17 cellular contexts compared by ENCODE assay signal in the genomic region with DNA sequence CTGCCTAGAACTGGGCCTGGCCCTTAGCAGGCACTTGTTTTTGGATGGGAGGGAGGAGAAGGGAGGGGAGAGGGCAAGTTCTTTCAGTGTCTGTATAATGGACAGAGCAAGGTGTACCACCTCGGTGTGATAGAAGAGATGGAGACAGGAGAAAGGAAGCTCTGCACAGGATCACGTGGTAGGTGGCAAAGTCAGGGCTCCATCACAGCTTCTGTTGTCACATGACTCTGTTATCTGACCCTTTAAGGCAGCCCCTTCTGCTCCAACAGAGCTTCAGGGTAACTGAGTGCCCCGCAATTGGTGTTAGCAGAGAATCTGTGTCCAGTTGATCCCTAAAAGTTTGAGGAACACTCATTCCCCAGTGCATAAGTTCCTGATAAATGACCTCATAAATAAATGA. TPM values are rescaled to one million over a fixed set of nuclear protein-coding genes. Genes with fewer than 3 reads are reported as not detected.
A peak's percentile ranks its signal among the peaks of the same experiment; 100 is the strongest.
DNase-seq lines count a peak whose midpoint lies in the region; ATAC-seq, FAIRE-seq and TF ChIP-seq lines count a peak whose summit lies in the region.
"Had no signal": no experiment of that assay in that cellular context is flagged by ENCODE, and none has a peak within 500 bp of the region (broad histone marks: within the 10 kb centered on the region; RNA-seq: fewer than 3 reads in every experiment).

No MANE protein-coding gene starts in this region.

- H3K4me3 Mint-ChIP-seq in type B pancreatic cell, result no peak overlapping the region
- H3K4me3 Mint-ChIP-seq: CD4-positive, CD25-positive, alpha-beta regulatory T cell had no signal

- H3K27ac Mint-ChIP-seq in type B pancreatic cell, result no peak overlapping the region
- H3K27ac Mint-ChIP-seq: CD4-positive, CD25-positive, alpha-beta regulatory T cell had no signal

- peaks cover 69% of the 10 kb centered on the region for H3K4me1 ChIP-seq in HepG2 (ENCODE audit: insufficient read depth, low read length)
- H3K4me1 ChIP-seq in right lobe of liver, result peaks cover 0 to 34% (median 10%) of the 10 kb centered on the region in 4 donors
- peaks cover 35% of the 10 kb centered on the region for H3K4me1 ChIP-seq in PC-9 (replicated peaks; ENCODE audit: insufficient read depth)
- peaks cover 31% of the 10 kb centered on the region for H3K4me1 ChIP-seq in hepatocyte (ENCODE audit: insufficient read depth)
- H3K4me1 ChIP-seq in transverse colon, result peaks cover 7 to 59% (median 37%) of the 10 kb centered on the region in 4 donors

- H3K27ac ChIP-seq in HepG2 (ENCODE audit: extremely low read length, insufficient read depth, low read length) (peak overlapping the region; percentile 97), right lobe of liver (no peak overlapping the region), PC-9 (peak overlapping the region; percentile 92), hepatocyte (peak overlapping the region; percentile 91), transverse colon (peak overlapping the region; percentile 77 to 87 (median 84))

- WGBS in HepG2 (ENCODE audit: low lambda C conversion rate), result 100% methylated on average over 3 of the region's 3 CpGs
- WGBS in right lobe of liver (ENCODE audit: insufficient coverage, low coverage, low lambda C conversion rate, missing lambda C conversion rate), result 89% methylated on average over 3 of the region's 3 CpGs
- 95% methylated on average over 3 of the region's 3 CpGs for WGBS in hepatocyte (ENCODE audit: low lambda C conversion rate, missing lambda C conversion rate)
- 67 to 78% methylated on average over 1 to 3 of the region's 3 CpGs for WGBS in transverse colon (ENCODE audit: low coverage in 1 of 2), 2 donors

- in situ Hi-C loops in HepG2 (cut with HindIII; ENCODE audit: extremely low pct_ligation_motif_present, low pct_unique_long_range_greater_than_20kb), result no loop called here
- in situ Hi-C loops in transverse colon (cut with MboI; ENCODE audit: low pct_ligation_motif_present in 1 of 4, low pct_unique_long_range_greater_than_20kb in 1 of 4, low sequenced_read_pairs in 3 of 4), result no loop called here
- in situ Hi-C loops in GM13976 (cut with MboI; ENCODE audit: low sequenced_read_pairs, unreplicated experiment), result no loop called here

- peak overlapping the region; percentile 9; the same call in 1 of the 2 replicates for H3K4me2 ChIP-seq in HepG2 (ENCODE audit: low read depth, low read length)
- H3K4me2 ChIP-seq in PC-9, result peak overlapping the region; percentile 78; the same call in 1 of the 2 replicates
- H3K4me2 ChIP-seq in hepatocyte, result no peak overlapping the region

- H3K36me3 ChIP-seq in HepG2 (replicated peaks in 1 of 2; ENCODE audit: control insufficient read depth in 1 of 2, insufficient read depth in 2 of 2, low read length in 2 of 2), result no peaks in the 10 kb centered on the region
- no peaks in the 10 kb centered on the region for H3K36me3 ChIP-seq in right lobe of liver
- H3K36me3 ChIP-seq in PC-9 (ENCODE audit: low read depth), result no peaks in the 10 kb centered on the region
- no peaks in the 10 kb centered on the region for H3K36me3 ChIP-seq in hepatocyte (replicated peaks; ENCODE audit: insufficient read depth, low read depth)
- H3K36me3 ChIP-seq in transverse colon, result no peaks in the 10 kb centered on the region
- H3K36me3 ChIP-seq: MG63, SJCRH30 had no signal

- H4K20me1 ChIP-seq in HepG2 (ENCODE audit: insufficient read depth, low read length) (no peaks in the 10 kb centered on the region), PC-9 (ENCODE audit: insufficient read depth) (no peaks in the 10 kb centered on the region), hepatocyte (ENCODE audit: insufficient read depth, poor library complexity, severe bottlenecking) (no peaks in the 10 kb centered on the region)

- intact Hi-C loops in HepG2 (cut with micrococcal nuclease; ENCODE audit: unreplicated experiment) (loop anchor here (5.0 kb wide), 1 partner anchor 33 kb away; no protein-coding TSS in a partner anchor), right lobe of liver (cut with DNase I) (no loop called here), PC-9 (cut with micrococcal nuclease; ENCODE audit: unreplicated experiment) (no loop called here), transverse colon (cut with DNase I; ENCODE audit: low total_unique reads) (no loop called here)

- 0 out of 2 replicates have a peak overlapping the region, but pooled peaks have one; percentile 80 for H3K9ac ChIP-seq in HepG2 (ENCODE audit: insufficient read depth, low read depth, low read length)

- H3K27me3 ChIP-seq in HepG2 (ENCODE audit: control insufficient read depth in 1 of 2, insufficient read depth in 2 of 2, low read length in 2 of 2) (no peaks in the 10 kb centered on the region), right lobe of liver (no peaks in the 10 kb centered on the region), PC-9 (ENCODE audit: insufficient read depth, low read depth) (no peaks in the 10 kb centered on the region), hepatocyte (no peaks in the 10 kb centered on the region), transverse colon (no peaks in the 10 kb centered on the region)
- H3K27me3 ChIP-seq: MG63, SJCRH30 had no signal

- H3K9me2 ChIP-seq in PC-9 (ENCODE audit: insufficient read depth) (no peaks in the 10 kb centered on the region), hepatocyte (replicated peaks; ENCODE audit: insufficient read depth) (no peaks in the 10 kb centered on the region)

- H3K4me3 ChIP-seq in HepG2 (replicated peaks in 1 of 3; ENCODE audit: insufficient read depth in 1 of 3, low read depth in 2 of 3, low read length in 3 of 3) (no peak overlapping the region), right lobe of liver (no peak overlapping the region), PC-9 (no peak overlapping the region), hepatocyte (no peak overlapping the region), transverse colon (no peak overlapping the region)
- H3K4me3 ChIP-seq: MG63, SJCRH30 had no signal

- TF ChIP-seq POLR2A in HepG2 (IDR thresholded peaks at IDR 0.05; ENCODE audit: insufficient read depth in 1 of 2, low read depth in 2 of 2, low read length in 2 of 2) (no peak), right lobe of liver (IDR thresholded peaks at IDR 0.05) (no peak), transverse colon (IDR thresholded peaks at IDR 0.05) (no peak)

- TF ChIP-seq EP300 in HepG2 (IDR thresholded peaks at IDR 0.05; ENCODE audit: low read depth in 2 of 2, low read length in 2 of 2), result no peak
- no peak for TF ChIP-seq EP300 in HepG2 (CRISPR knock-in tag; IDR thresholded peaks at IDR 0.05; ENCODE audit: borderline replicate concordance)
- TF ChIP-seq EP300 in transverse colon (IDR thresholded peaks at IDR 0.05; ENCODE audit: low read depth), result no peak

- TF ChIP-seq RAD21 in HepG2 (CRISPR knock-in tag; IDR thresholded peaks at IDR 0.05), result no peak

- TF ChIP-seq CTCF in HepG2 (CRISPR knock-in tag; IDR thresholded peaks at IDR 0.05) (no peak), right lobe of liver (IDR thresholded peaks at IDR 0.05) (no peak), PC-9 (conservative IDR thresholded peaks at IDR 0.05) (no peak), hepatocyte (IDR thresholded peaks at IDR 0.05; ENCODE audit: poor library complexity) (no peak), transverse colon (IDR thresholded peaks at IDR 0.05) (no peak), type B pancreatic cell (conservative IDR thresholded peaks at IDR 0.05) (no peak), GM13976 (IDR thresholded peaks at IDR 0.05; ENCODE audit: borderline replicate concordance, control extremely low read depth, extremely low read depth, insufficient read depth, missing control alignments) (no peak)

- peaks cover 17% of the 10 kb centered on the region for H3F3A ChIP-seq in PC-9 (ENCODE audit: insufficient read depth, low read depth)

- H3K79me2 ChIP-seq in HepG2 (ENCODE audit: insufficient read depth, low read length), result no peaks in the 10 kb centered on the region
- no peaks in the 10 kb centered on the region for H3K79me2 ChIP-seq in PC-9 (ENCODE audit: low read depth)
- H3K79me2 ChIP-seq in hepatocyte, result no peaks in the 10 kb centered on the region

- CTCF ChIA-PET in HepG2 (lab: Yijun Ruan, JAX; ENCODE audit: low intra/inter-chr PET ratio, low total read pairs) (no interaction called here), PC-9 (lab: Charles Lee) (no interaction called here)

- ATAC-seq in HepG2, result no peak
- ATAC-seq in right lobe of liver, result no peak
- ATAC-seq: Right ventricle myocardium inferior had no signal

- DNase-seq in HepG2 (ENCODE audit: low spot score) (no peak), right lobe of liver (no peak), PC-9 (no peak), hepatocyte (ENCODE audit: low spot score) (no peak), transverse colon (no peak), type B pancreatic cell (ENCODE audit: extremely low spot score, unreplicated experiment) (no peak), NCI-H1436 (lab: John Stamatoyannopoulos, UW) (no peak), GM13976 (ENCODE audit: low spot score) (no peak)
- DNase-seq: 8988T; CD4-positive, CD25-positive, alpha-beta regulatory T cell; MG63; NCI-H1105 treated with DMSO at 0.1 percent for 48 hours; NCI-H2029; NCI-H446; SJCRH30 had no signal

- no peak for FAIRE-seq in HepG2 (lab: Jason Lieb, UNC)
- FAIRE-seq: G401.6 had no signal

- H2AFZ ChIP-seq in HepG2 (ENCODE audit: low read length), result no peak overlapping the region
- no peak overlapping the region for H2AFZ ChIP-seq in PC-9
- H2AFZ ChIP-seq in hepatocyte, result no peak overlapping the region

- H3K27me3 Mint-ChIP-seq in type B pancreatic cell, result peaks cover 4% of the 10 kb centered on the region

- H3K36me3 Mint-ChIP-seq in type B pancreatic cell, result peaks cover 2% of the 10 kb centered on the region
- H3K36me3 Mint-ChIP-seq: CD4-positive, CD25-positive, alpha-beta regulatory T cell had no signal

- H3K9me3 ChIP-seq in HepG2 (ENCODE audit: low read length) (no peaks in the 10 kb centered on the region), right lobe of liver (no peaks in the 10 kb centered on the region), PC-9 (ENCODE audit: insufficient read depth, low read depth) (no peaks in the 10 kb centered on the region; the same call in 1 of the 2 replicates), hepatocyte (ENCODE audit: low read depth) (no peaks in the 10 kb centered on the region), transverse colon (no peaks in the 10 kb centered on the region)
- H3K9me3 ChIP-seq: MG63, SJCRH30 had no signal

- H3K4me1 Mint-ChIP-seq in type B pancreatic cell (ENCODE audit: unreplicated experiment), result peaks cover 27% of the 10 kb centered on the region

- POLR2A ChIA-PET in HepG2 (lab: Yijun Ruan, JAX) (interaction anchor here (2.0 to 3.5 kb wide), 2 partner anchors 16 to 19 kb away, joined by 6 to 33 read pairs; no protein-coding TSS in a partner anchor), PC-9 (lab: Charles Lee; ENCODE audit: unreplicated experiment) (no interaction called here)

- H3K9me3 Mint-ChIP-seq in type B pancreatic cell, result peaks cover 3% of the 10 kb centered on the region

- BruUV-seq in HepG2 (replicated peaks; lab: Mats Ljungman, UMichigan) (no TSS peak), PC-9 (replicated peaks; lab: Mats Ljungman, UMichigan) (no TSS peak)

RNA-seq across cellular contexts. Expression of a gene that starts 16.5 kb away (rescaled TPM):
- total RNA-seq in HepG2 (2016; rRNA removed; fragmentation: Illumina TruSeq; extraction: Trizol) (24.6 and 28.2 TPM in 2 replicates), right lobe of liver (100 to 1,000 TPM in 4 of 6 experiments, 10 to 100 TPM in 2; 38.3 to 252 (median 129) TPM), PC-9 (2021) (20.4 and 25.2 TPM in 2 replicates), hepatocyte (91.9 and 95.1 TPM in 2 replicates), transverse colon (100 to 1,000 TPM in 3 of 4 donors, 10 to 100 TPM in 1; 55.1 to 174 (median 127) TPM), type B pancreatic cell (ENCODE audit: low replicate concordance) (42.2 and 46.8 TPM in 2 replicates)
- total RNA-seq in HepG2 (2016; cell fraction: cytosol; rRNA removed; fragmentation: Illumina TruSeq; extraction: Trizol; ENCODE audit: low read depth), result 3.8 and 4.0 TPM in 2 replicates
- total RNA-seq in HepG2 (2016; cell fraction: insoluble cytoplasmic fraction; rRNA removed; fragmentation: Illumina TruSeq; extraction: Trizol), result 23.9 and 25.8 TPM in 2 replicates
- total RNA-seq in HepG2 (2016; cell fraction: membrane; rRNA removed; fragmentation: Illumina TruSeq; extraction: Trizol), result 12.7 and 13.7 TPM in 2 replicates
- total RNA-seq in HepG2 (2016; cell fraction: nucleus; rRNA removed; fragmentation: Illumina TruSeq; extraction: Trizol), result 18.7 and 22.0 TPM in 2 replicates
- polyA plus RNA-seq in HepG2 (2011; rRNA removed) (64.4 and 71.4 TPM in 2 replicates), hepatocyte (104 and 106 TPM in 2 replicates)
- polyA plus RNA-seq in HepG2 (2011; cell fraction: cytosol; rRNA removed), result 35.2 and 41.5 TPM in 2 replicates
- polyA plus RNA-seq in HepG2 (2011; cell fraction: nucleus; rRNA removed), result 84.4 and 87.5 TPM in 2 replicates
- polyA plus RNA-seq in HepG2 (2012), result 88.7 and 93.9 TPM in 2 replicates
- 4.9 and 5.3 TPM in 2 replicates for polyA plus RNA-seq in HepG2 (2016; cell fraction: cytosol; fragmentation: Illumina TruSeq; extraction: Trizol; ENCODE audit: low read depth)
- polyA plus RNA-seq in HepG2 (2016; cell fraction: insoluble cytoplasmic fraction; fragmentation: Illumina TruSeq; extraction: Trizol; ENCODE audit: low read depth), result 32.4 and 34.7 TPM in 2 replicates
- 11.1 and 13.2 TPM in 2 replicates for polyA plus RNA-seq in HepG2 (2016; cell fraction: membrane; fragmentation: Illumina TruSeq; extraction: Trizol; ENCODE audit: low read depth)
- polyA plus RNA-seq in HepG2 (2016; cell fraction: nucleus; fragmentation: Illumina TruSeq; extraction: Trizol; ENCODE audit: insufficient read depth, low read depth), result 37.6 and 39.9 TPM in 2 replicates
- 29.2 and 54.2 TPM in 2 replicates for polyA minus RNA-seq in HepG2 (2011; rRNA and poly(A)+ RNA removed; ENCODE audit: low replicate concordance)
- 54.7 and 59.7 TPM in 2 replicates for polyA minus RNA-seq in HepG2 (2011; cell fraction: cytosol; rRNA and poly(A)+ RNA removed)
- 39.1 and 52.8 TPM in 2 replicates for polyA minus RNA-seq in HepG2 (2011; cell fraction: nucleus; rRNA and poly(A)+ RNA removed)

Comparison
In these comparisons a context has a peak if more than half of its experiments do, and no peak if none do; other contexts are left out.
1. H3K27ac ChIP-seq: peak in HepG2 (single experiment), PC-9 (single experiment), hepatocyte (single experiment) and transverse colon (4 of 4); none in right lobe of liver (0 of 3).